In the genomic region with DNA sequence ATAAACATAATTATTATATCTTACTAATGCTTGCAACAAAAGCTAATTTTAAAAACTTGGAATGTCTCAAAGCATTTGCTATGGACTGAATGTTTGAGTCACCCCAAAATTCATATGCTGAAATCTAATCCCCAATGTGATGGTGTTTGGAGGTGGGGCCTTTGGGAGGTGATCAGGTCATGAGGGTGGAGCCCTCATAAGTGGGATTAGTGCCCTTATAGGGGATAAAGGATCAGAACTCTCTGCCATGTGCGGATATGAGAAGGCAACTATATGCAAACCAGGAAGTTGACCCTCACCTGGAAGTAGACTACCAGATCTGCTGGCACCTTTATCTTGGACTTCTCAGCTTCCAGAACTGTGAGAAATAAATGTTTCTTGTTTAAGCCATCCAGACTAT, we compare ENCODE assay signal across 8 cellular contexts.
"Had no signal": no experiment of that assay in that cellular context is flagged by ENCODE, and none has a peak within 500 bp of the region (broad histone marks: within the 10 kb centered on the region; RNA-seq: fewer than 3 reads in every experiment).

No MANE protein-coding gene starts in this region.

- H3K4me3 Mint-ChIP-seq: HFFc6 had no signal

- H3K27ac Mint-ChIP-seq: HFFc6, IgD-negative memory B cell had no signal

- H3K27ac ChIP-seq: GM23248 had no signal

- H3K36me3 Mint-ChIP-seq: IgD-negative memory B cell had no signal

- H3K9me3 Mint-ChIP-seq: HFFc6 had no signal

- ATAC-seq: HCT116 had no signal

- H3K9ac ChIP-seq: GM23248 had no signal

- H3K4me1 Mint-ChIP-seq: IgD-negative memory B cell had no signal

- DNase-seq: GM23248, GOT3, H7, HFFc6 had no signal

- FAIRE-seq: HTR-8/SVneo had no signal

- H3K9me3 ChIP-seq: HAP-1 had no signal

- H3K36me3 ChIP-seq: HAP-1 had no signal

- H3K4me3 ChIP-seq: GM23248, HAP-1 had no signal

- H2AFZ ChIP-seq: GM23248 had no signal
